In the genomic region with DNA sequence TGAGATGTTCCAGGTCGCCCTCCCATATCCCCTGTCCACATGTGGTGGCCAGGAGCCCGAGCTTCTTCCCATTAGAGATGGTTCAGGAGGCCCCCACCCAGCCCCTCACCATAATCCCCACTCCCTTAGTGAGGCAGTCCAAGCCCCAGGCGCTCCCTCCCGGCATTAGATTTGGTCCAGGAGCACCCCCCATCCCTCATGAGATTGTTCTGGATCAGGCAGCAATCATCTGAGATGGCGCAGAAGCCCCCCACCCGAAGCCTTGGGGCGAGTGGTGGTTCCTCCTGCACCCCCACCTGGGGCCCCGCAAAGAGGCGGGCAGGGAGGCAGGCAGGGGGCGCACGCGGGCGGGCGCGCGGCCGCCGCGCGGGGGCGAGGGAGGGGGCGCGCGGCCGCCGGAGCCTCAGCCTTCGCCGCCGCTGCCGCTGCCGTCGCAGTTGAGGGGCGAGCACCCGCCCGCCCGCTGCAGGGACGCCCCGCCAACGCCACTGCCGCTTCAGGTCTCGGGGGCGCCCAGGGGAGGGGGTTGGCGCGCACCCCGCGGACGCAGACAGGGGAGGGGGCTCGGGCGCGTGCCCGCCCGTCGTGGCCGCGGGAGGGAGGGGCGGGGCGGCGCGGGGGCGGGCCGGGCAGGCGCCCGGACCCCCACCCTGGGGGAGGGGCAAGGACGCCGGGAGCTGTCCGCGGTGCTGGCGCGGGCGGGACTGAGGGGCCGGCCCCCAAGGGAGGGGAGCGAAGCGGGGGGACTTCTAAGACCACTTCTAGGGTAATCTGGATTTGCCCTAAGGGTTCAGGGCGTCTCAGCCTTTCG, we compare ENCODE assay signal across 9 cellular contexts. TPM values are rescaled to one million over a fixed set of nuclear protein-coding genes. Genes with fewer than 3 reads are reported as not detected.
DNase-seq lines count a peak whose midpoint lies in the region; ATAC-seq and TF ChIP-seq lines count a peak whose summit lies in the region.
"Had no signal": no experiment of that assay in that cellular context is flagged by ENCODE, and none has a peak within 500 bp of the region (broad histone marks: within the 10 kb centered on the region; RNA-seq: fewer than 3 reads in every experiment).

No MANE protein-coding gene starts in this region.

- TF ChIP-seq CTCF in kidney epithelial cell (IDR thresholded peaks at IDR 0.05; ENCODE audit: insufficient read depth, low read length, poor library complexity, severe bottlenecking), result peak; percentile 20

- ATAC-seq in HG03439 (IDR thresholded peaks at IDR 0.05; ENCODE audit: unreplicated experiment) (no peak), GM19351 (IDR thresholded peaks at IDR 0.05; ENCODE audit: unreplicated experiment) (no peak), HG03571 (IDR thresholded peaks at IDR 0.05; ENCODE audit: unreplicated experiment) (no peak), GM19452 (IDR thresholded peaks at IDR 0.05; ENCODE audit: unreplicated experiment) (no peak)

- no peak overlapping the region for H3K27ac Mint-ChIP-seq in activated naive CD8-positive, alpha-beta T cell

- peaks cover 14% of the 10 kb centered on the region for H3K4me1 Mint-ChIP-seq in activated naive CD8-positive, alpha-beta T cell (ENCODE audit: low read depth)

- H3K36me3 ChIP-seq in kidney epithelial cell (ENCODE audit: control insufficient read depth, insufficient read depth, low read length), result no peaks in the 10 kb centered on the region
- H3K36me3 ChIP-seq: thoracic aorta had no signal

- peak overlapping the region; percentile 68 for H3K4me3 Mint-ChIP-seq in activated naive CD8-positive, alpha-beta T cell

- H3K4me3 ChIP-seq in kidney epithelial cell (ENCODE audit: low read depth, low read length), result no peak overlapping the region

- H3K27me3 ChIP-seq in kidney epithelial cell (ENCODE audit: control insufficient read depth, insufficient read depth, low read length), result peaks cover 17% of the 10 kb centered on the region

- H3K27me3 Mint-ChIP-seq in activated naive CD8-positive, alpha-beta T cell, result peaks cover 5% of the 10 kb centered on the region

- H3K9me3 Mint-ChIP-seq in activated naive CD8-positive, alpha-beta T cell (ENCODE audit: low read depth), result no peaks in the 10 kb centered on the region

- in situ Hi-C loops in G401 (cut with HindIII; ENCODE audit: low sequenced_read_pairs), result no loop called here

- H3K36me3 Mint-ChIP-seq in activated naive CD8-positive, alpha-beta T cell, result no peaks in the 10 kb centered on the region

- DNase-seq in G401 (ENCODE audit: low spot score) (peak; percentile 42), NCI-H1092 treated with DMSO at 0.1 percent for 48 hours (lab: John Stamatoyannopoulos, UW) (peak; percentile 8), kidney epithelial cell (ENCODE audit: low read depth) (no peak)

RNA-seq across cellular contexts. Expression of gene SHKBP1, which starts 46.4 kb away (rescaled TPM):
- total RNA-seq in G401 (2014; rRNA removed; shearing (Covaris generic)), result 74.5 and 115 TPM in 2 replicates
- total RNA-seq in kidney epithelial cell, result 105 and 142 TPM in 2 replicates
